Comparison of ENCODE assay signal across 32 cellular contexts in the genomic region with DNA sequence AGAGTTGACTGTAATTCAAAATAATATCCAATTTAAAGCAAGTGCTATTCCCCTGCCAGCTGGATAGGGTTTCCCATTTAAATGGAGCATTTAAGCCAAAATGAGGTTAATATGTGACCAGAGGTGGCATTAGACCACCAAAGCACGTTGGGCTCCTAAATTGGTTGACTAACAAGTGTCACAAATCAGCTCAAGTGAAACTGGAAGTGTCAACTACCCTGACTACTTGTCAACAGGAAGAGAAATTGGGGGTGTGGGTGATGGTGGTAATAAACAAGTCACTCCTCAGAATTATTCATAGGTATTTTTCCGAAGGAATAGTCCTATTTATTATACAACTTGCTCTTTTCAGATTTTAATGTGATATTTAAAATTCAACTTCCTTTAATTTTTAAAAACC.
"Had no signal": no experiment of that assay in that cellular context is flagged by ENCODE, and none has a peak within 500 bp of the region (broad histone marks: within the 10 kb centered on the region; RNA-seq: fewer than 3 reads in every experiment).

No MANE protein-coding gene starts in this region.

- H3K27ac ChIP-seq: KMS-11, Peyer's patch, SJSA1 had no signal

- H3K9ac ChIP-seq: KMS-11, SK-N-SH had no signal

- H3K4me1 ChIP-seq: Peyer's patch, SJSA1 had no signal

- H3K9me3 ChIP-seq: SJSA1, SK-N-SH had no signal

- DNase-seq: Karpas-422; KBM-7; MM.1S; MV-4-11; NCI-H1092; NCI-H1105; NCI-H1417 treated with DMSO at 0.1 percent for 48 hours; NCI-H1436 treated with DMSO at 0.1 percent for 48 hours; NCI-H1694; NCI-H187; NCI-H1930; NCI-H2029 treated with DMSO at 0.1 percent for 48 hours; NCI-H2081 treated with DMSO at 0.1 percent for 48 hours; NCI-H2107; NCI-H2171 treated with DMSO at 0.1 percent for 48 hours; NCI-H2227 treated with DMSO at 0.1 percent for 48 hours; NCI-H345; NCI-H446; NCI-H510A treated with DMSO at 0.1 percent for 48 hours; NCI-H524 treated with DMSO at 0.1 percent for 48 hours; NCI-H774; NK-92 treated with Interleukin-12 subunit alpha and Interleukin-12 subunit beta, amount 100 ng/mL, for 24 hours; OCI-M1; PC-3; Peyer's patch; Right ventricle myocardium superior; RPMI8226; SHP77 treated with DMSO at 0.1 percent for 48 hours; SK-N-SH; SW 1271 had no signal

- ATAC-seq: PC-3 had no signal

- H3K27me3 ChIP-seq: Peyer's patch, SJSA1 had no signal

- H3K4me3 ChIP-seq: Peyer's patch, SJSA1 had no signal

- H3K36me3 ChIP-seq: Peyer's patch, SJSA1 had no signal
